ENCODE assay signal across 22 cellular contexts in genomic region chr14:99176156-99176945, GRCh38.
DNase-seq lines count a peak whose midpoint lies in the region; ATAC-seq, FAIRE-seq and TF ChIP-seq lines count a peak whose summit lies in the region.
"Had no signal": no experiment of that assay in that cellular context is flagged by ENCODE, and none has a peak within 500 bp of the region (broad histone marks: within the 10 kb centered on the region; RNA-seq: fewer than 3 reads in every experiment).

No MANE protein-coding gene starts in this region.

- 97 to 99% methylated on average over 23 to 33 of the region's 33 CpGs for WGBS in endodermal cell (ENCODE audit: insufficient coverage in 1 of 2, insufficient read length in 1 of 2), 2 experiments
- 86 to 93% methylated on average over 15 to 33 of the region's 33 CpGs for WGBS in body of pancreas, 2 donors

- no peaks in the 10 kb centered on the region for H3K9me3 Mint-ChIP-seq in activated naive CD4-positive, alpha-beta T cell treated with anti-CD3 and anti-CD28 coated beads, Interleukin-2, amount 50 U/mL, for 24 hours
- no peaks in the 10 kb centered on the region for H3K9me3 Mint-ChIP-seq in endodermal cell
- H3K9me3 Mint-ChIP-seq: activated naive CD4-positive, alpha-beta T cell treated with anti-CD3 and anti-CD28 coated beads, Interleukin-2, amount 50 U/mL, for 72 hours; IgD-negative memory B cell had no signal

- H3K4me1 Mint-ChIP-seq in activated naive CD4-positive, alpha-beta T cell treated with anti-CD3 and anti-CD28 coated beads, Interleukin-2, amount 50 U/mL, for 24 hours, result peaks cover 37% of the 10 kb centered on the region
- H3K4me1 Mint-ChIP-seq in T-helper 17 cell (peaks cover 28% of the 10 kb centered on the region), endodermal cell (peaks cover 7% of the 10 kb centered on the region)
- H3K4me1 Mint-ChIP-seq: IgD-negative memory B cell had no signal

- no peak overlapping the region for H3K4me3 Mint-ChIP-seq in activated naive CD4-positive, alpha-beta T cell treated with anti-CD3 and anti-CD28 coated beads, Interleukin-2, amount 50 U/mL, for 24 hours
- H3K4me3 Mint-ChIP-seq in T-helper 17 cell, result no peak overlapping the region
- H3K4me3 Mint-ChIP-seq in endodermal cell, result no peak overlapping the region
- H3K4me3 Mint-ChIP-seq: IgD-negative memory B cell had no signal

- H3K9ac ChIP-seq in endodermal cell (ENCODE audit: extremely low read depth, low read length, poor library complexity, severe bottlenecking), result no peak overlapping the region
- H3K9ac ChIP-seq: BLaER1 treated with 17β-estradiol and CSF1 and Interleukin-3, amounts not matched to agents 10 nM and 100 nM had no signal

- H3K27me3 ChIP-seq in endodermal cell (ENCODE audit: control insufficient read depth, insufficient read depth, low read length, poor library complexity, severe bottlenecking) (no peaks in the 10 kb centered on the region), body of pancreas (no peaks in the 10 kb centered on the region)
- H3K27me3 ChIP-seq: BLaER1 treated with 17β-estradiol and CSF1 and Interleukin-3, amounts not matched to agents 10 nM and 100 nM had no signal

- no peak for ATAC-seq in T-helper 17 cell
- no peak for ATAC-seq in body of pancreas
- ATAC-seq in HG03196 (IDR thresholded peaks at IDR 0.05; ENCODE audit: unreplicated experiment), result no peak
- ATAC-seq: heart right ventricle, left colon, SK-N-SH treated with all-trans-retinoic acid at 6 μM for 48 hours had no signal

- peaks cover 7% of the 10 kb centered on the region for H3K36me3 ChIP-seq in endodermal cell (ENCODE audit: control insufficient read depth, insufficient read depth, low read length)
- H3K36me3 ChIP-seq in body of pancreas (replicated peaks in 1 of 2; ENCODE audit: insufficient read depth in 1 of 2, low read depth in 2 of 2), result no peaks in the 10 kb centered on the region

- TF ChIP-seq CTCF in endodermal cell (conservative IDR thresholded peaks at IDR 0.05) (no peak), body of pancreas (IDR thresholded peaks at IDR 0.05) (no peak), D721Med (IDR thresholded peaks at IDR 0.05; ENCODE audit: insufficient read depth, missing control alignments) (no peak)

- H3K4me3 ChIP-seq in endodermal cell (ENCODE audit: low read length) (no peak overlapping the region), body of pancreas (no peak overlapping the region)
- H3K4me3 ChIP-seq: BLaER1 treated with 17β-estradiol and CSF1 and Interleukin-3, amounts not matched to agents 10 nM and 100 nM; heart right ventricle had no signal

- intact Hi-C loops in body of pancreas (cut with DNase I), result no loop called here

- no peak for DNase-seq in activated naive CD4-positive, alpha-beta T cell (lab: John Stamatoyannopoulos, UW)
- no peak for DNase-seq in T-helper 17 cell
- peak; percentile 43 for DNase-seq in endodermal cell
- no peak for DNase-seq in body of pancreas
- no peak for DNase-seq in D721Med (ENCODE audit: insufficient read length, low spot score)
- DNase-seq: activated CD4-positive, alpha-beta T cell treated with anti-CD3 and anti-CD28 coated beads for 48 hours; activated T-cell treated with anti-CD3 and anti-CD28 coated beads, Interleukin-2, amount 50 U/mL, for 1 hour; effector CD8-positive, alpha-beta T cell; foreskin fibroblast; heart right ventricle; left colon; mesenchymal stem cell; NCI-H82; occipital lobe; small intestine had no signal

- TF ChIP-seq POLR2A in body of pancreas (IDR thresholded peaks at IDR 0.05), result no peak

- peaks cover 28% of the 10 kb centered on the region for H3K36me3 Mint-ChIP-seq in activated naive CD4-positive, alpha-beta T cell treated with anti-CD3 and anti-CD28 coated beads, Interleukin-2, amount 50 U/mL, for 24 hours
- H3K36me3 Mint-ChIP-seq in T-helper 17 cell (ENCODE audit: low read depth) (peaks cover 11% of the 10 kb centered on the region), endodermal cell (ENCODE audit: low read depth) (peaks cover 14% of the 10 kb centered on the region)
- H3K36me3 Mint-ChIP-seq: IgD-negative memory B cell had no signal

- no peaks in the 10 kb centered on the region for H3K27me3 Mint-ChIP-seq in activated naive CD4-positive, alpha-beta T cell treated with anti-CD3 and anti-CD28 coated beads, Interleukin-2, amount 50 U/mL, for 24 hours
- no peaks in the 10 kb centered on the region for H3K27me3 Mint-ChIP-seq in T-helper 17 cell
- peaks cover 2% of the 10 kb centered on the region for H3K27me3 Mint-ChIP-seq in endodermal cell (ENCODE audit: insufficient read depth)
- H3K27me3 Mint-ChIP-seq: IgD-negative memory B cell had no signal

- FAIRE-seq in D721Med (lab: Jason Lieb, UNC), result no peak
- FAIRE-seq: small intestine had no signal

- no peaks in the 10 kb centered on the region for H3K9me3 ChIP-seq in T-helper 17 cell (ENCODE audit: control insufficient read depth, low read length, poor library complexity, severe bottlenecking)
- H3K9me3 ChIP-seq in endodermal cell (ENCODE audit: control insufficient read depth, low read length), result no peaks in the 10 kb centered on the region
- no peaks in the 10 kb centered on the region for H3K9me3 ChIP-seq in body of pancreas
- H3K9me3 ChIP-seq: heart right ventricle had no signal

- H3K27ac Mint-ChIP-seq in activated naive CD4-positive, alpha-beta T cell treated with anti-CD3 and anti-CD28 coated beads, Interleukin-2, amount 50 U/mL, for 24 hours, result peak overlapping the region; percentile 51
- H3K27ac Mint-ChIP-seq in T-helper 17 cell (peak overlapping the region; percentile 37), endodermal cell (no peak overlapping the region)
- H3K27ac Mint-ChIP-seq: IgD-negative memory B cell had no signal

- H3K27ac ChIP-seq in endodermal cell (ENCODE audit: low read depth, low read length) (no peak overlapping the region), body of pancreas (no peak overlapping the region)
- H3K27ac ChIP-seq: BLaER1 treated with 17β-estradiol and CSF1 and Interleukin-3, amounts not matched to agents 10 nM and 100 nM; heart right ventricle; RWPE1 had no signal

- H3K4me1 ChIP-seq in endodermal cell (ENCODE audit: control insufficient read depth, insufficient read depth, low read length) (no peaks in the 10 kb centered on the region), body of pancreas (no peaks in the 10 kb centered on the region)
- H3K4me1 ChIP-seq: heart right ventricle had no signal
